ENCODE assay signal across 22 cellular contexts in genomic region chr16:13672196-13672595, GRCh38.
"Had no signal": no experiment of that assay in that cellular context is flagged by ENCODE, and none has a peak within 500 bp of the region (broad histone marks: within the 10 kb centered on the region; RNA-seq: fewer than 3 reads in every experiment).

No MANE protein-coding gene starts in this region.

- ATAC-seq: esophagus mucosa; gastrocnemius medialis; left cardiac atrium; lower lobe of right lung; mucosa of descending colon; naive thymus-derived CD8-positive, alpha-beta T cell had no signal

- FAIRE-seq: endometrium, kidney had no signal

- H3K4me1 ChIP-seq: gastrocnemius medialis, left ventricle myocardium inferior, lower lobe of right lung, prostate gland, sigmoid colon, stomach, uterus had no signal

- H3K27ac ChIP-seq: coronary artery, gastrocnemius medialis, left ventricle myocardium inferior, lower lobe of right lung, ovary, prostate gland, sigmoid colon, skin epidermis, stomach, uterus had no signal

- H3K4me3 ChIP-seq: coronary artery, gastrocnemius medialis, left ventricle myocardium inferior, lower lobe of right lung, mucosa of descending colon, ovary, prostate gland, sigmoid colon, skin epidermis, stomach, uterus had no signal

- H3K36me3 ChIP-seq: gastrocnemius medialis, left ventricle myocardium inferior, lower lobe of right lung, ovary, prostate gland, sigmoid colon, stomach, uterus had no signal

- DNase-seq: central memory CD4-positive, alpha-beta T cell; effector CD8-positive, alpha-beta T cell; gastrocnemius medialis; glutamatergic neuron; kidney; left cardiac atrium; left ventricle myocardium inferior; lower lobe of right lung; mucosa of descending colon; naive thymus-derived CD8-positive, alpha-beta T cell; ovary; sigmoid colon; stimulated activated CD4-positive, alpha-beta T cell treated with anti-CD3 and anti-CD28 coated beads, Interleukin-2, amount 100 ng/mL, for 24 hours; stimulated activated naive CD4-positive, alpha-beta T cell; stomach; substantia nigra; uterus had no signal

- H3K27me3 ChIP-seq: gastrocnemius medialis, ovary, sigmoid colon, stomach, uterus had no signal

- H3K9me3 ChIP-seq: gastrocnemius medialis, lower lobe of right lung, prostate gland, sigmoid colon, uterus had no signal
